In genomic region chr2:99816908-99817307, GRCh38 we compare ENCODE assay signal across 1 cellular context.
TF ChIP-seq lines count a peak whose summit lies in the region.

No MANE protein-coding gene starts in this region.

TF ChIP-seq in IMR-90, 13 proteins besides CTCF, POLR2A, EP300 and RAD21 (continued from another document):
- TF ChIP-seq USF2 (IDR thresholded peaks at IDR 0.05; ENCODE audit: low read depth, low read length): no peak
- TF ChIP-seq CHD1 (IDR thresholded peaks at IDR 0.05; ENCODE audit: low read depth, low read length): no peak
- no peak for TF ChIP-seq RCOR1 (IDR thresholded peaks at IDR 0.05; ENCODE audit: insufficient replicate concordance, low read length)
